Comparison of ENCODE assay signal across 8 cellular contexts in the genomic region with DNA sequence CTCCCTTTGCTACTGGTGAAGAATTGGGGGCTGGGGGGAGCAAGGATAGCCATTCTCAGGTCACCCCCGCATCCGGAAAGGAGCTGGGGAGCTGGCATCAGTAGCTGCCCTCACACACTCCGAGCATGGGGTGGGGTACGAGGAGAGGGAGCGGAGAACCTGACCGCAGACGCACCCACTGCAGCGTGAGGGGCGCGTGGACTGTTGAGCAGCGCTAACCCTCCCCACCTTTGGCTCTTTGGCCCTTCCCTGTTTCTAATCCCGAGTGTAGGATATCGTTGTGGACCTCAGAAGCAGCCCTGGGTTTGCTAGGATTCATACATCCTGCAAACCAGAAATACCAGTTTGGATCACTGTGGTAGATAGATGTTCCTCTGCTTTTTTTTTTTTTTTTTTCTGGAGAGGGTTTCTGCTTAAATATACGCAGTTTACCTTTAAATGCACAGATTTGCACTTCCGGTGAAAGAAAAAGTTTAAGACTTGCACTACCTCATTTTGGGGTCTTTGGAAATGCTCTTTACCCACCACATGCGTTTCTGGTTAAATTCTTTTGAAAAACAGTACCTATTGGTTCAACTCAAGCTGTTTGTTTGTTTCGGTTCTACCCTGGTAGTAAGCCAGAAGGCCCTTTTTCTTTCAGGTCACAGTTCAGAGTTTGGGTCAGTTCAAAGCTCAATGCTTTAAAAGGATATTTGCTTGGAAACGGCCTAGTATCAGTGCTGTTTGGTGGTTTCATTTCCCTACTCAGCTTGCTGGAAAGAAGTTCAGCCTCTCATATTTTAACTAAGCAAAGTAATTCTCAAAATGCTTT.
A peak's percentile ranks its signal among the peaks of the same experiment; 100 is the strongest.
DNase-seq lines count a peak whose midpoint lies in the region; ATAC-seq and TF ChIP-seq lines count a peak whose summit lies in the region.

No MANE protein-coding gene starts in this region.

- DNase-seq in iPS DF 6.9 (ENCODE audit: low read depth, low spot score) (no peak), skeletal muscle cell (ENCODE audit: low read depth) (no peak), T1000 (lab: John Stamatoyannopoulos, UW) (no peak)

- H3K4me1 ChIP-seq in BLaER1 (peaks cover 36% of the 10 kb centered on the region), OCI-LY1 (ENCODE audit: insufficient read depth, low read length, severe bottlenecking) (peaks cover 30% of the 10 kb centered on the region), iPS DF 6.9 (ENCODE audit: control insufficient read depth, insufficient read depth, low read length) (no peaks in the 10 kb centered on the region)

- TF ChIP-seq CTCF in OCI-LY1 (IDR thresholded peaks at IDR 0.05; ENCODE audit: low read length), result no peak

- H3K36me3 ChIP-seq in BLaER1, result no peaks in the 10 kb centered on the region
- H3K36me3 ChIP-seq in OCI-LY1 (ENCODE audit: insufficient read depth, low read length), result peaks cover 9% of the 10 kb centered on the region; the same call in 1 of the 2 replicates
- no peaks in the 10 kb centered on the region for H3K36me3 ChIP-seq in iPS DF 6.9 (ENCODE audit: control insufficient read depth, insufficient read depth, low read length)

- H3K27me3 ChIP-seq in BLaER1 (no peaks in the 10 kb centered on the region), OCI-LY1 (ENCODE audit: insufficient read depth, low read length) (no peaks in the 10 kb centered on the region), iPS DF 6.9 (ENCODE audit: control insufficient read depth, insufficient read depth, low read length) (no peaks in the 10 kb centered on the region)

- peaks cover 55% of the 10 kb centered on the region for H3K79me2 ChIP-seq in OCI-LY1 (ENCODE audit: insufficient read depth, low read length)

- ATAC-seq in GM19035 (IDR thresholded peaks at IDR 0.05; ENCODE audit: unreplicated experiment) (peak; percentile 38), HG03354 (IDR thresholded peaks at IDR 0.05; ENCODE audit: poor library complexity, severe bottlenecking, unreplicated experiment) (peak; percentile 49)

- H3K27ac ChIP-seq in BLaER1 (peak overlapping the region; percentile 91), OCI-LY1 (ENCODE audit: low read depth, low read length, poor library complexity, severe bottlenecking) (peak overlapping the region; percentile 68), angular gyrus (ENCODE audit: low read depth, low read length) (peak overlapping the region; percentile 84), iPS DF 6.9 (ENCODE audit: low read length) (no peak overlapping the region)

- H3K9ac ChIP-seq in BLaER1, result peak overlapping the region; percentile 94
- peak overlapping the region; percentile 91 for H3K9ac ChIP-seq in OCI-LY1 (ENCODE audit: low read length)

- H3K9me2 ChIP-seq in OCI-LY1 (ENCODE audit: low read depth, low read length), result no peaks in the 10 kb centered on the region

- H3F3A ChIP-seq in OCI-LY1 (ENCODE audit: insufficient read depth, low read length), result no peaks in the 10 kb centered on the region

- whole genome bisulfite sequencing in iPS DF 6.9 (ENCODE audit: insufficient coverage, insufficient read length), result no CpG with 5 or more reads among the region's 18 CpGs

- peak overlapping the region; percentile 97 for H3K4me3 ChIP-seq in BLaER1
- peak overlapping the region; percentile 94 for H3K4me3 ChIP-seq in OCI-LY1 (ENCODE audit: low read depth, low read length, poor library complexity, severe bottlenecking)
- H3K4me3 ChIP-seq in iPS DF 6.9 (ENCODE audit: low read length), result peak overlapping the region; percentile 95
- peak overlapping the region; percentile 90 for H3K4me3 ChIP-seq in skeletal muscle cell (ENCODE audit: low read depth, low read length)

- H4K20me1 ChIP-seq in BLaER1, result peaks cover 36% of the 10 kb centered on the region
- no peaks in the 10 kb centered on the region for H4K20me1 ChIP-seq in OCI-LY1 (ENCODE audit: insufficient read depth, low read length)

- peak overlapping the region; percentile 75 for H3K4me2 ChIP-seq in BLaER1
- H3K4me2 ChIP-seq in OCI-LY1 (ENCODE audit: low read length), result peak overlapping the region; percentile 87

- no peaks in the 10 kb centered on the region for H3K9me3 ChIP-seq in BLaER1
- H3K9me3 ChIP-seq in OCI-LY1 (ENCODE audit: low read length), result no peaks in the 10 kb centered on the region
- no peaks in the 10 kb centered on the region for H3K9me3 ChIP-seq in iPS DF 6.9 (ENCODE audit: control insufficient read depth, insufficient read depth, low read length)

- no peak overlapping the region for H2AFZ ChIP-seq in OCI-LY1 (ENCODE audit: low read length)
